In the genomic region with DNA sequence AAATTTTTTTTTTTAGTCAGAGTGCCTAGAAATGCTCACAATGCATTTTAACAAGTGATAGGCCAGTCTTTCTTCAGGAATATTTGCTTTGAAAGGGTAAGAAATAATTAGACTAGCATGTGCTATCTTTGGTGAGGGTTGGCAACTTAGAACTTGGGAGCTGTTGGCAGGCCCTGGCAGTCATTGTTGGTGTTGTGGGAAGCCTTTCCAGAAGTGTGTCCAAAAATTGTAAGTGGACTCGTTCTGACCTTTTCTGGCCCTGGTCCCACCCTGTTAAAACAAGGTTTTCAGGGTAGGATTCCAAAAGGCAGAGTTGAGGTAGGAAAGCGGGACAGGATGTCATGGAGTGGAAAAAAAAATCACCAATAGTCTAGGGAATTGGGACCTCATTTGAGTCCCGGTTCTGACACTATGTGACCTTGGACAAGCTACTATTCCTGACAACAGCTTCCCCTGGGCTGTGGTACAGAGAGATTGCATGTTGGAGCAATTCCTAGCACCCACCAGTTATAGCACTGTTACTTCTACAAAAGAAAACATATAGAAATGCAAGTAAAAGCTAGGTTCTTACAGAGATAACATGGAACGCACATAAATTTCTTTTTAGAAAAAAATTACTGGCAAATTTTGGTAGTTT, we compare ENCODE assay signal across 16 cellular contexts.
"Had no signal": no experiment of that assay in that cellular context is flagged by ENCODE, and none has a peak within 500 bp of the region (broad histone marks: within the 10 kb centered on the region; RNA-seq: fewer than 3 reads in every experiment).

No MANE protein-coding gene starts in this region.

- H3K4me3 ChIP-seq: breast epithelium, esophagus muscularis mucosa, sigmoid colon, testis had no signal

- H3K27ac Mint-ChIP-seq: activated B cell treated with CpG ODN at 0.5 μM for 24 hours; activated CD4-positive, alpha-beta T cell treated with anti-CD3 and anti-CD28 coated beads, Interleukin-2, amount 10 ng/mL, durations not matched to agents 24 days and 14 days; activated CD8-positive, alpha-beta T cell treated with anti-CD3 and anti-CD28 coated beads for 36 hours; activated naive CD4-positive, alpha-beta T cell treated with anti-CD3 and anti-CD28 coated beads for 36 hours; activated T-cell treated with anti-CD3 and anti-CD28 coated beads, Interleukin-2, amount 50 U/mL, for 24 hours; dendritic cell treated with granulocyte-macrophage colony-stimulating factor and Interleukin-4, amounts not matched to agents 40 ng/mL and 50 ng/mL, for 4 days; stimulated activated memory B cell treated with anti-CD40 and anti-IgM and Interleukin-4, amounts not matched to agents 10 μg/mL and 1 μg/mL and 100 μg/mL, for 72 hours; T-helper 2 cell treated with Interferon-gamma antibody and Interleukin-4, amounts not matched to agents 5 μg/mL and 100 μg/mL, for 36 hours had no signal

- H3K9me3 ChIP-seq: breast epithelium, esophagus muscularis mucosa, sigmoid colon, testis had no signal

- H3K4me1 ChIP-seq: testis had no signal

- H3K27me3 Mint-ChIP-seq: activated B cell treated with CpG ODN at 0.5 μM for 24 hours; activated CD8-positive, alpha-beta T cell treated with anti-CD3 and anti-CD28 coated beads for 36 hours; activated T-cell treated with anti-CD3 and anti-CD28 coated beads, Interleukin-2, amount 50 U/mL, for 24 hours; dendritic cell treated with granulocyte-macrophage colony-stimulating factor and Interleukin-4, amounts not matched to agents 40 ng/mL and 50 ng/mL, for 4 days; stimulated activated memory B cell treated with anti-CD40 and anti-IgM and Interleukin-4, amounts not matched to agents 10 μg/mL and 1 μg/mL and 100 μg/mL, for 72 hours; type B pancreatic cell had no signal

- H3K27ac ChIP-seq: esophagus muscularis mucosa, sigmoid colon, testis had no signal

- H3K9me3 Mint-ChIP-seq: activated CD4-positive, alpha-beta T cell treated with anti-CD3 and anti-CD28 coated beads, Interleukin-2, amount 10 ng/mL, durations not matched to agents 24 days and 14 days; activated CD8-positive, alpha-beta T cell treated with anti-CD3 and anti-CD28 coated beads for 36 hours; activated naive CD4-positive, alpha-beta T cell treated with anti-CD3 and anti-CD28 coated beads for 36 hours; activated T-cell treated with anti-CD3 and anti-CD28 coated beads, Interleukin-2, amount 50 U/mL, for 24 hours; dendritic cell treated with granulocyte-macrophage colony-stimulating factor and Interleukin-4, amounts not matched to agents 40 ng/mL and 50 ng/mL, for 4 days; stimulated activated memory B cell treated with anti-CD40 and anti-IgM and Interleukin-4, amounts not matched to agents 10 μg/mL and 1 μg/mL and 100 μg/mL, for 72 hours; T-helper 2 cell treated with Interferon-gamma antibody and Interleukin-4, amounts not matched to agents 5 μg/mL and 100 μg/mL, for 36 hours; type B pancreatic cell had no signal

- H3K4me3 Mint-ChIP-seq: activated B cell treated with CpG ODN at 0.5 μM for 24 hours; activated CD4-positive, alpha-beta T cell treated with anti-CD3 and anti-CD28 coated beads, Interleukin-2, amount 10 ng/mL, durations not matched to agents 24 days and 14 days; activated CD8-positive, alpha-beta T cell treated with anti-CD3 and anti-CD28 coated beads for 36 hours; activated naive CD4-positive, alpha-beta T cell treated with anti-CD3 and anti-CD28 coated beads for 36 hours; activated T-cell treated with anti-CD3 and anti-CD28 coated beads, Interleukin-2, amount 50 U/mL, for 24 hours; dendritic cell treated with granulocyte-macrophage colony-stimulating factor and Interleukin-4, amounts not matched to agents 40 ng/mL and 50 ng/mL, for 4 days; stimulated activated memory B cell treated with anti-CD40 and anti-IgM and Interleukin-4, amounts not matched to agents 10 μg/mL and 1 μg/mL and 100 μg/mL, for 72 hours; T-helper 2 cell treated with Interferon-gamma antibody and Interleukin-4, amounts not matched to agents 5 μg/mL and 100 μg/mL, for 36 hours had no signal

- H3K4me1 Mint-ChIP-seq: activated B cell treated with CpG ODN at 0.5 μM for 24 hours; stimulated activated memory B cell treated with anti-CD40 and anti-IgM and Interleukin-4, amounts not matched to agents 10 μg/mL and 1 μg/mL and 100 μg/mL, for 72 hours had no signal

- H3K36me3 ChIP-seq: breast epithelium, esophagus muscularis mucosa, sigmoid colon had no signal

- DNase-seq: activated B cell treated with CpG ODN at 0.5 μM for 24 hours; activated CD4-positive, alpha-beta T cell treated with anti-CD3 and anti-CD28 coated beads, Interleukin-2, amount 10 ng/mL, durations not matched to agents 24 days and 14 days; activated CD8-positive, alpha-beta T cell treated with anti-CD3 and anti-CD28 coated beads for 36 hours; activated naive CD4-positive, alpha-beta T cell treated with anti-CD3 and anti-CD28 coated beads for 36 hours; activated T-cell treated with anti-CD3 and anti-CD28 coated beads, Interleukin-2, amount 50 U/mL, for 24 hours; effector CD8-positive, alpha-beta T cell; midbrain; sigmoid colon; stimulated activated CD4-positive, alpha-beta T cell treated with anti-CD3 and anti-CD28 coated beads, Interleukin-4, amount 100 ng/mL, for 4 hours; testis had no signal

- H3K27me3 ChIP-seq: breast epithelium, esophagus muscularis mucosa, sigmoid colon, testis had no signal

- H3K36me3 Mint-ChIP-seq: stimulated activated memory B cell treated with anti-CD40 and anti-IgM and Interleukin-4, amounts not matched to agents 10 μg/mL and 1 μg/mL and 100 μg/mL, for 72 hours; type B pancreatic cell had no signal
